1 cellular context compared by ENCODE assay signal in genomic region chr22:48889887-48890692, GRCh38.
TF ChIP-seq lines count a peak whose summit lies in the region.

No MANE protein-coding gene starts in this region.

TF ChIP-seq in HepG2, 621 proteins besides CTCF, POLR2A, EP300 and RAD21 (continued from another document):
- TF ChIP-seq ZBTB34 (CRISPR knock-in tag; IDR thresholded peaks at IDR 0.05) (no peak), ZNF10 (CRISPR knock-in tag; IDR thresholded peaks at IDR 0.05; ENCODE audit: borderline replicate concordance, low read depth) (no peak), ZNF629 (CRISPR knock-in tag; conservative IDR thresholded peaks at IDR 0.05) (no peak), ZNF513 (CRISPR knock-in tag; conservative IDR thresholded peaks at IDR 0.05) (no peak), FOXP1 (IDR thresholded peaks at IDR 0.05) (no peak), FOXP1 (CRISPR knock-in tag; IDR thresholded peaks at IDR 0.05) (no peak), ATF6 (CRISPR knock-in tag; conservative IDR thresholded peaks at IDR 0.05) (no peak), EZH2 (conservative IDR thresholded peaks at IDR 0.05; ENCODE audit: low read depth, low read length) (no peak)
TF ChIP-seq in HepG2: peak in this region for 0.
